2 cellular contexts compared by ENCODE assay signal in the genomic region with DNA sequence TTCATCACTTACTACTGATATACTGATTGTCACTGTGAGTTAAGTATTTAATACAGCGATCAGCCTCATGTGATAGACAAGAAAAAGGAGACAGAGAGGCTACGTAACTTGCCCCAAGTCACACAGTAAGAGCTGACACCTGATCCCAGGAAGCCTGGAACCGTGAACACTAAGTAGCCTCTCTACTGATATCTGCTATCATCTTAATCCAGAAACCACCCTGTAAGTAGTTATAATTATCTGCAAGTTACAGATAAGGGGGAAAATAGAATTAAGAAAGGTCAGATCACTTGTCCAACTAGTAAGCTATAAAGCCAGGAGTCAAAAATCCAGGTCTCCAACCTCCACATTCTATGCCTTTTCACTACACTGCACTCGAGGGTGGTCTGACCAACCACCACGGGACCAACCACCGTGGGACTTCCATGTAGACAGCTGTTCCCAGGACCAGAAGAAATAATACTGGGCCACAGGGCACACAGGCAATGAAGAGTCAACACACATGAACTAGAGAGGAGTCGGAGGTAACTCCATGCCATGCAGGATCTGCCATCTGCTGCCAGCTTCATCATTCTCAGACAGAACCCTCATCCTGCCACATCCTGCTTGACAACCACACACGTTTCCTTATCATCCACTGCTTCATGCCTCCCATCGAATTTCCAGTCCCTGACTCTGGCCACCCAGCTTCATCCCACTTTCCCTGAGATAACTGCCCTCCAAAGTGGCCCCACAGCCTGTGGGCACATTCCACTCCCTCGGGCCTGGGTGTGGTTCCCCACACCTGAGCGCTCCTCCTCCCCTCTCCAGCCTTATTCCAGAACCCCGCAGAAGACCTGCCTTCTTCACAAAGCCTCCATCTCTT.
TF ChIP-seq lines count a peak whose summit lies in the region.

No MANE protein-coding gene starts in this region.

TF ChIP-seq in A549, 52 proteins besides CTCF, POLR2A, EP300 and RAD21 (continued from another document):
- TF ChIP-seq REST (IDR thresholded peaks at IDR 0.05) (no peak), NPAS2 (CRISPR knock-in tag; IDR thresholded peaks at IDR 0.05; ENCODE audit: borderline replicate concordance) (no peak), MAZ (IDR thresholded peaks at IDR 0.05; ENCODE audit: borderline replicate concordance, low read depth, low read length) (no peak), MAX (IDR thresholded peaks at IDR 0.05) (no peak), JUNB (IDR thresholded peaks at IDR 0.05) (no peak), CHD2 (IDR thresholded peaks at IDR 0.05; ENCODE audit: low read length, partially characterized antibody) (no peak), JUN (IDR thresholded peaks at IDR 0.05) (no peak), ATOH8 (CRISPR knock-in tag; IDR thresholded peaks at IDR 0.05; ENCODE audit: low read depth) (no peak), BHLHE40 (IDR thresholded peaks at IDR 0.05; ENCODE audit: low read depth, low read length) (no peak)
- TF ChIP-seq, protein P1, sequence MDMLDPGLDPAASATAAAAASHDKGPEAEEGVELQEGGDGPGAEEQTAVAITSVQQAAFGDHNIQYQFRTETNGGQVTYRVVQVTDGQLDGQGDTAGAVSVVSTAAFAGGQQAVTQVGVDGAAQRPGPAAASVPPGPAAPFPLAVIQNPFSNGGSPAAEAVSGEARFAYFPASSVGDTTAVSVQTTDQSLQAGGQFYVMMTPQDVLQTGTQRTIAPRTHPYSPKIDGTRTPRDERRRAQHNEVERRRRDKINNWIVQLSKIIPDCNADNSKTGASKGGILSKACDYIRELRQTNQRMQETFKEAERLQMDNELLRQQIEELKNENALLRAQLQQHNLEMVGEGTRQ (IDR thresholded peaks at IDR 0.05): no peak

TF ChIP-seq in HEK293, 187 proteins besides CTCF, POLR2A, EP300 and RAD21 (continued from another document):
- TF ChIP-seq ATF2 (tag by site-specific recombination; IDR thresholded peaks at IDR 0.05; ENCODE audit: low read depth) (no peak), ZNF837 (tag by site-specific recombination; IDR thresholded peaks at IDR 0.05) (no peak), SALL2 (tag by site-specific recombination; IDR thresholded peaks at IDR 0.05; ENCODE audit: borderline replicate concordance) (no peak), EGR2 (tag by site-specific recombination; IDR thresholded peaks at IDR 0.05; ENCODE audit: low read depth) (peak; percentile 80), ZFHX2 (tag by site-specific recombination; conservative IDR thresholded peaks at IDR 0.05) (peak; percentile 65), ZNF626 (tag by site-specific recombination; IDR thresholded peaks at IDR 0.05) (no peak), BCL11A (tag by site-specific recombination; IDR thresholded peaks at IDR 0.05; ENCODE audit: low read depth) (no peak), ZNF16 (tag by site-specific recombination; IDR thresholded peaks at IDR 0.05; ENCODE audit: low read depth) (no peak), ZNF37A (tag by site-specific recombination; IDR thresholded peaks at IDR 0.05) (no peak), GLIS2 (tag by site-specific recombination; IDR thresholded peaks at IDR 0.05) (peak; percentile 25; the same call in 1 of the 2 replicates), KLF1 (tag by site-specific recombination; IDR thresholded peaks at IDR 0.05) (peak; percentile 41; the same call in 1 of the 2 replicates), IKZF3 (tag by site-specific recombination; IDR thresholded peaks at IDR 0.05) (no peak), ZNF24 (tag by site-specific recombination; IDR thresholded peaks at IDR 0.05) (no peak), ZNF600 (tag by site-specific recombination; IDR thresholded peaks at IDR 0.05) (peak; percentile 60)
